Comparison of ENCODE assay signal across 1 cellular context in the genomic region with DNA sequence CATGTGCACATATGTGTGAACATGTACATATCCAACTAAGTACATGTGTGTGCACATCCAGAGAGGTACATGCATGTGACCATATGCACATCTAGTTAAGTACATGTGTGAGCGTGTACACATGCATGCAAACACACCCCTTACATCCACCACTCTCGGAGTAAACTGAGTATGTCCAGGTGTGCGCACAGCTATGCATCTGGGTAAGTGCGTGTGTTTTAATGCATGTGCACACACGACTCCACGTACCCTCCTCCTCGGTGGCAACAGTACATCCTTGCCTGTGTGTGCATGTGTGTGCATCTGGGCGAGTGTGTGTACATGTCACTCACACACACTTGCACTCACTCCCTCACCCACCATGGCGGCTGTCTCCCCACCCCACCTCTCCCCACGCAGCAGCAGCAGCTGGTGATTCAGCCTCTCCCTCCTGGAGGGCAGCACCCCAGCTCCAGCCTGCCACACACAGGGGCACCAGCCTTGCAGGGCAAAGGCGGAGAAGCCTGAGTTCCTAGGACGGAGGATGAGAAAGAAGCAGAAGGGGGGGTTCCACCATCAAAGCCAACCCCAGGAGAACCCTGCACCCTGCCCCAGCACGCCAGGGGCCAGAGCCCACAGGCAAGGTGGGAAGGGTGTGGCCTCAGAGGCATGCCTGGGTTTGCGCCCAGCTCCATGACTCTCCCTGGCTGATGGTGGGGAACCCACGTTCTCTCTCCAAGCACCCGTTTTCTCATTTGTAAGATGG.
TF ChIP-seq lines count a peak whose summit lies in the region.

No MANE protein-coding gene starts in this region.

TF ChIP-seq in WTC11, 78 proteins besides CTCF, POLR2A, EP300 and RAD21:
- TF ChIP-seq CDX4 (CRISPR knock-in tag; IDR thresholded peaks at IDR 0.05; ENCODE audit: borderline replicate concordance) (no peak), RELA (CRISPR knock-in tag; IDR thresholded peaks at IDR 0.05; ENCODE audit: borderline replicate concordance) (no peak), TEAD4 (CRISPR knock-in tag; IDR thresholded peaks at IDR 0.05) (no peak), STAT6 (CRISPR knock-in tag; conservative IDR thresholded peaks at IDR 0.05; ENCODE audit: low read depth) (no peak), CBFB (CRISPR knock-in tag; IDR thresholded peaks at IDR 0.05; ENCODE audit: low read depth) (no peak), FOXK1 (CRISPR knock-in tag; IDR thresholded peaks at IDR 0.05) (no peak), ATF6 (CRISPR knock-in tag; IDR thresholded peaks at IDR 0.05) (no peak), GTF2I (CRISPR knock-in tag; conservative IDR thresholded peaks at IDR 0.05) (no peak)
- TF ChIP-seq, protein P1, sequence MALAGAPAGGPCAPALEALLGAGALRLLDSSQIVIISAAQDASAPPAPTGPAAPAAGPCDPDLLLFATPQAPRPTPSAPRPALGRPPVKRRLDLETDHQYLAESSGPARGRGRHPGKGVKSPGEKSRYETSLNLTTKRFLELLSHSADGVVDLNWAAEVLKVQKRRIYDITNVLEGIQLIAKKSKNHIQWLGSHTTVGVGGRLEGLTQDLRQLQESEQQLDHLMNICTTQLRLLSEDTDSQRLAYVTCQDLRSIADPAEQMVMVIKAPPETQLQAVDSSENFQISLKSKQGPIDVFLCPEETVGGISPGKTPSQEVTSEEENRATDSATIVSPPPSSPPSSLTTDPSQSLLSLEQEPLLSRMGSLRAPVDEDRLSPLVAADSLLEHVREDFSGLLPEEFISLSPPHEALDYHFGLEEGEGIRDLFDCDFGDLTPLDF (CRISPR knock-in tag; IDR thresholded peaks at IDR 0.05) = no peak
- TF ChIP-seq, protein P2, sequence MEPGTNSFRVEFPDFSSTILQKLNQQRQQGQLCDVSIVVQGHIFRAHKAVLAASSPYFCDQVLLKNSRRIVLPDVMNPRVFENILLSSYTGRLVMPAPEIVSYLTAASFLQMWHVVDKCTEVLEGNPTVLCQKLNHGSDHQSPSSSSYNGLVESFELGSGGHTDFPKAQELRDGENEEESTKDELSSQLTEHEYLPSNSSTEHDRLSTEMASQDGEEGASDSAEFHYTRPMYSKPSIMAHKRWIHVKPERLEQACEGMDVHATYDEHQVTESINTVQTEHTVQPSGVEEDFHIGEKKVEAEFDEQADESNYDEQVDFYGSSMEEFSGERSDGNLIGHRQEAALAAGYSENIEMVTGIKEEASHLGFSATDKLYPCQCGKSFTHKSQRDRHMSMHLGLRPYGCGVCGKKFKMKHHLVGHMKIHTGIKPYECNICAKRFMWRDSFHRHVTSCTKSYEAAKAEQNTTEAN (CRISPR knock-in tag; IDR thresholded peaks at IDR 0.05) = no peak
- TF ChIP-seq, protein P3, sequence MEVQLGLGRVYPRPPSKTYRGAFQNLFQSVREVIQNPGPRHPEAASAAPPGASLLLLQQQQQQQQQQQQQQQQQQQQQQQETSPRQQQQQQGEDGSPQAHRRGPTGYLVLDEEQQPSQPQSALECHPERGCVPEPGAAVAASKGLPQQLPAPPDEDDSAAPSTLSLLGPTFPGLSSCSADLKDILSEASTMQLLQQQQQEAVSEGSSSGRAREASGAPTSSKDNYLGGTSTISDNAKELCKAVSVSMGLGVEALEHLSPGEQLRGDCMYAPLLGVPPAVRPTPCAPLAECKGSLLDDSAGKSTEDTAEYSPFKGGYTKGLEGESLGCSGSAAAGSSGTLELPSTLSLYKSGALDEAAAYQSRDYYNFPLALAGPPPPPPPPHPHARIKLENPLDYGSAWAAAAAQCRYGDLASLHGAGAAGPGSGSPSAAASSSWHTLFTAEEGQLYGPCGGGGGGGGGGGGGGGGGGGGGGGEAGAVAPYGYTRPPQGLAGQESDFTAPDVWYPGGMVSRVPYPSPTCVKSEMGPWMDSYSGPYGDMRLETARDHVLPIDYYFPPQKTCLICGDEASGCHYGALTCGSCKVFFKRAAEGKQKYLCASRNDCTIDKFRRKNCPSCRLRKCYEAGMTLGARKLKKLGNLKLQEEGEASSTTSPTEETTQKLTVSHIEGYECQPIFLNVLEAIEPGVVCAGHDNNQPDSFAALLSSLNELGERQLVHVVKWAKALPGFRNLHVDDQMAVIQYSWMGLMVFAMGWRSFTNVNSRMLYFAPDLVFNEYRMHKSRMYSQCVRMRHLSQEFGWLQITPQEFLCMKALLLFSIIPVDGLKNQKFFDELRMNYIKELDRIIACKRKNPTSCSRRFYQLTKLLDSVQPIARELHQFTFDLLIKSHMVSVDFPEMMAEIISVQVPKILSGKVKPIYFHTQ (CRISPR knock-in tag; IDR thresholded peaks at IDR 0.05) = no peak
